14 cellular contexts compared by ENCODE assay signal in the genomic region with DNA sequence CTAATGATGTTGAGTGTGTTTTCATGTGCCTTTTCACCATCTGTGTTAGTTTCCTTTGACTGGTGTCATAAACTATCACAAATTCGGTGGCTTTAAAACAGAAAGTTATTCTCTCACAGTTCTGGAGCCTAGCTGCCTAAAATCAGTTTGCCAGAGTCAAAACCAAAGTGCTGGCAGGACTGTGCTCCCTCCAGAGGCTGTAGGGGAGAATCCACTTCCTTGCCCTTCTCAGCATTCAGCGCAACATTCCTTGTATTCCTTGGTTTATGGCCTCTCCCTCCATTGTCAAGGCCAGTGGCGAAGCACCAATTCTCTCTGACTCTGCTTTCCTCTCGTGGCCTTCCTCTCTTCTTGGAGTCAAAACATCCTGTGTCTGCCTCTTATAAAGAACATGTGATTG.
DNase-seq lines count a peak whose midpoint lies in the region; ATAC-seq and TF ChIP-seq lines count a peak whose summit lies in the region.
"Had no signal": no experiment of that assay in that cellular context is flagged by ENCODE, and none has a peak within 500 bp of the region (broad histone marks: within the 10 kb centered on the region; RNA-seq: fewer than 3 reads in every experiment).

No MANE protein-coding gene starts in this region.

- intact Hi-C loops in activated CD4-positive, alpha-beta T cell treated with anti-CD3 and anti-CD28 coated beads, Interleukin-2, amount 10 ng/mL, durations not matched to agents 24 days and 14 days (cut with micrococcal nuclease), result no loop called here

- H3K27ac ChIP-seq in liver (ENCODE audit: low read depth in 1 of 2, low read length in 2 of 2), result no peak overlapping the region
- H3K27ac ChIP-seq: SJCRH30 had no signal

- H3K9me3 Mint-ChIP-seq in endothelial cell (ENCODE audit: unreplicated experiment), result no peaks in the 10 kb centered on the region
- H3K9me3 Mint-ChIP-seq in activated CD4-positive, alpha-beta T cell treated with anti-CD3 and anti-CD28 coated beads, Interleukin-2, amount 10 ng/mL, durations not matched to agents 24 days and 14 days, result peaks cover 4% of the 10 kb centered on the region
- H3K9me3 Mint-ChIP-seq in activated T-helper 17 cell treated with anti-CD3 and anti-CD28 coated beads, Interleukin-2, amount 50 U/mL, for 72 hours, result no peaks in the 10 kb centered on the region

- peak; percentile 71 to 73 for TF ChIP-seq RAD21 in liver (IDR thresholded peaks at IDR 0.05)

- TF ChIP-seq CTCF in AG10803 (conservative IDR thresholded peaks at IDR 0.05; ENCODE audit: low read length) (peak; percentile 60), endothelial cell (IDR thresholded peaks at IDR 0.05; ENCODE audit: unreplicated experiment) (no peak), liver (IDR thresholded peaks at IDR 0.05; ENCODE audit: low read depth, low read length, missing input control) (peak; percentile 18)

- no peaks in the 10 kb centered on the region for H3K36me3 ChIP-seq in liver (ENCODE audit: control insufficient read depth in 4 of 4, insufficient read depth in 3 of 4, low read depth in 1 of 4, low read length in 3 of 4)
- H3K36me3 ChIP-seq: SJCRH30 had no signal

- H3K36me3 Mint-ChIP-seq in endothelial cell (ENCODE audit: low read depth, unreplicated experiment), result no peaks in the 10 kb centered on the region
- H3K36me3 Mint-ChIP-seq in activated CD4-positive, alpha-beta T cell treated with anti-CD3 and anti-CD28 coated beads, Interleukin-2, amount 10 ng/mL, durations not matched to agents 24 days and 14 days (ENCODE audit: low read depth), result no peaks in the 10 kb centered on the region
- no peaks in the 10 kb centered on the region for H3K36me3 Mint-ChIP-seq in activated T-helper 17 cell treated with anti-CD3 and anti-CD28 coated beads, Interleukin-2, amount 50 U/mL, for 72 hours (ENCODE audit: low read depth)

- peaks cover 0 to 4% (median 1%) of the 10 kb centered on the region in 4 donors for H3K4me1 ChIP-seq in liver (ENCODE audit: control insufficient read depth in 4 of 4, insufficient read depth in 4 of 4, low read length in 3 of 4)

- H3K27ac Mint-ChIP-seq in endothelial cell (ENCODE audit: unreplicated experiment), result no peak overlapping the region
- H3K27ac Mint-ChIP-seq in activated CD4-positive, alpha-beta T cell treated with anti-CD3 and anti-CD28 coated beads, Interleukin-2, amount 10 ng/mL, durations not matched to agents 24 days and 14 days, result no peak overlapping the region
- H3K27ac Mint-ChIP-seq in activated T-helper 17 cell treated with anti-CD3 and anti-CD28 coated beads, Interleukin-2, amount 50 U/mL, for 72 hours, result no peak overlapping the region

- no peaks in the 10 kb centered on the region for H3K27me3 ChIP-seq in liver (ENCODE audit: control insufficient read depth in 4 of 4, insufficient read depth in 4 of 4, low read length in 3 of 4)
- H3K27me3 ChIP-seq: SJCRH30 had no signal

- H3K4me1 Mint-ChIP-seq in endothelial cell (ENCODE audit: unreplicated experiment), result peaks cover 8% of the 10 kb centered on the region
- no peaks in the 10 kb centered on the region for H3K4me1 Mint-ChIP-seq in activated CD4-positive, alpha-beta T cell treated with anti-CD3 and anti-CD28 coated beads, Interleukin-2, amount 10 ng/mL, durations not matched to agents 24 days and 14 days
- H3K4me1 Mint-ChIP-seq in activated T-helper 17 cell treated with anti-CD3 and anti-CD28 coated beads, Interleukin-2, amount 50 U/mL, for 72 hours, result no peaks in the 10 kb centered on the region
- H3K4me1 Mint-ChIP-seq: central memory CD8-positive, alpha-beta T cell had no signal

- DNase-seq in AG10803 (ENCODE audit: low read depth), result peak; percentile 46
- DNase-seq in LHCN-M2 (ENCODE audit: low read depth), result peak; percentile 1
- peak; percentile 22 for DNase-seq in endothelial cell (ENCODE audit: low spot score)
- no peak for DNase-seq in activated CD4-positive, alpha-beta T cell treated with anti-CD3 and anti-CD28 coated beads, Interleukin-2, amount 10 ng/mL, durations not matched to agents 24 days and 14 days
- DNase-seq in AML-193 (lab: John Stamatoyannopoulos, UW), result no peak
- no peak for DNase-seq in hippocampal formation (lab: John Stamatoyannopoulos, UW)
- DNase-seq: kidney; NCI-H1417 treated with DMSO at 0.1 percent for 48 hours; right cardiac atrium; stimulated activated CD8-positive, alpha-beta memory T cell treated with anti-CD3 and anti-CD28 coated beads, Interleukin-4, amount 100 ng/mL, for 48 hours had no signal

- no peak for ATAC-seq in activated T-helper 17 cell treated with anti-CD3 and anti-CD28 coated beads, Interleukin-2, amount 50 U/mL, for 72 hours (replicated peaks)

- no peak overlapping the region for H3K9ac ChIP-seq in liver (ENCODE audit: low read depth in 1 of 2, low read length in 2 of 2)

- 52% methylated on average over 4 of the region's 4 CpGs for WGBS in liver

- no peak overlapping the region for H3K4me3 Mint-ChIP-seq in endothelial cell (ENCODE audit: unreplicated experiment)
- no peak overlapping the region for H3K4me3 Mint-ChIP-seq in activated CD4-positive, alpha-beta T cell treated with anti-CD3 and anti-CD28 coated beads, Interleukin-2, amount 10 ng/mL, durations not matched to agents 24 days and 14 days
- H3K4me3 Mint-ChIP-seq in activated T-helper 17 cell treated with anti-CD3 and anti-CD28 coated beads, Interleukin-2, amount 50 U/mL, for 72 hours, result no peak overlapping the region
- H3K4me3 Mint-ChIP-seq: central memory CD8-positive, alpha-beta T cell had no signal

- no peak overlapping the region; the same call in 1 of the 2 replicates for H3K4me3 ChIP-seq in AG10803 (ENCODE audit: low read length)
- no peak overlapping the region for H3K4me3 ChIP-seq in liver (ENCODE audit: low read depth in 1 of 3, low read length in 3 of 3)
- H3K4me3 ChIP-seq: SJCRH30 had no signal

- no peaks in the 10 kb centered on the region for H3K9me3 ChIP-seq in liver (ENCODE audit: control insufficient read depth in 4 of 4, low read length in 3 of 4)
- H3K9me3 ChIP-seq: SJCRH30 had no signal

- H3K27me3 Mint-ChIP-seq in endothelial cell (ENCODE audit: unreplicated experiment), result peaks cover 5% of the 10 kb centered on the region
- H3K27me3 Mint-ChIP-seq in activated CD4-positive, alpha-beta T cell treated with anti-CD3 and anti-CD28 coated beads, Interleukin-2, amount 10 ng/mL, durations not matched to agents 24 days and 14 days, result no peaks in the 10 kb centered on the region
- H3K27me3 Mint-ChIP-seq in activated T-helper 17 cell treated with anti-CD3 and anti-CD28 coated beads, Interleukin-2, amount 50 U/mL, for 72 hours, result no peaks in the 10 kb centered on the region
- H3K27me3 Mint-ChIP-seq: central memory CD8-positive, alpha-beta T cell had no signal

TF ChIP-seq in liver, 16 proteins besides CTCF, POLR2A, EP300 and RAD21:
- TF ChIP-seq FOXA1 (IDR thresholded peaks at IDR 0.05) (no peak), JUND (IDR thresholded peaks at IDR 0.05) (no peak), YY1 (IDR thresholded peaks at IDR 0.05) (no peak), FOXA2 (IDR thresholded peaks at IDR 0.05) (no peak), TAF1 (conservative IDR thresholded peaks at IDR 0.05) (no peak), SP1 (IDR thresholded peaks at IDR 0.05) (no peak), HNF4G (IDR thresholded peaks at IDR 0.05) (no peak), GABPA (IDR thresholded peaks at IDR 0.05 in 1 of 2, conservative IDR thresholded peaks at IDR 0.05 in 1 of 2) (no peak)
- TF ChIP-seq, protein P1, sequence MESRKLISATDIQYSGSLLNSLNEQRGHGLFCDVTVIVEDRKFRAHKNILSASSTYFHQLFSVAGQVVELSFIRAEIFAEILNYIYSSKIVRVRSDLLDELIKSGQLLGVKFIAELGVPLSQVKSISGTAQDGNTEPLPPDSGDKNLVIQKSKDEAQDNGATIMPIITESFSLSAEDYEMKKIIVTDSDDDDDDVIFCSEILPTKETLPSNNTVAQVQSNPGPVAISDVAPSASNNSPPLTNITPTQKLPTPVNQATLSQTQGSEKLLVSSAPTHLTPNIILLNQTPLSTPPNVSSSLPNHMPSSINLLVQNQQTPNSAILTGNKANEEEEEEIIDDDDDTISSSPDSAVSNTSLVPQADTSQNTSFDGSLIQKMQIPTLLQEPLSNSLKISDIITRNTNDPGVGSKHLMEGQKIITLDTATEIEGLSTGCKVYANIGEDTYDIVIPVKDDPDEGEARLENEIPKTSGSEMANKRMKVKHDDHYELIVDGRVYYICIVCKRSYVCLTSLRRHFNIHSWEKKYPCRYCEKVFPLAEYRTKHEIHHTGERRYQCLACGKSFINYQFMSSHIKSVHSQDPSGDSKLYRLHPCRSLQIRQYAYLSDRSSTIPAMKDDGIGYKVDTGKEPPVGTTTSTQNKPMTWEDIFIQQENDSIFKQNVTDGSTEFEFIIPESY (IDR thresholded peaks at IDR 0.05), result no peak
- TF ChIP-seq, protein P2, sequence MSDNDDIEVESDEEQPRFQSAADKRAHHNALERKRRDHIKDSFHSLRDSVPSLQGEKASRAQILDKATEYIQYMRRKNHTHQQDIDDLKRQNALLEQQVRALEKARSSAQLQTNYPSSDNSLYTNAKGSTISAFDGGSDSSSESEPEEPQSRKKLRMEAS (IDR thresholded peaks at IDR 0.05), result no peak

Comparison
In these comparisons a context has a peak if more than half of its experiments do, and no peak if none do; other contexts are left out.
1. DNase-seq: peak in AG10803 (single experiment), LHCN-M2 (single experiment) and endothelial cell (single experiment); none in activated CD4-positive, alpha-beta T cell treated with anti-CD3 and anti-CD28 coated beads, Interleukin-2, amount 10 ng/mL, durations not matched to agents 24 days and 14 days (single experiment), AML-193 (0 of 2) and hippocampal formation (0 of 2).